ENCODE assay signal across 1 cellular context in the genomic region with DNA sequence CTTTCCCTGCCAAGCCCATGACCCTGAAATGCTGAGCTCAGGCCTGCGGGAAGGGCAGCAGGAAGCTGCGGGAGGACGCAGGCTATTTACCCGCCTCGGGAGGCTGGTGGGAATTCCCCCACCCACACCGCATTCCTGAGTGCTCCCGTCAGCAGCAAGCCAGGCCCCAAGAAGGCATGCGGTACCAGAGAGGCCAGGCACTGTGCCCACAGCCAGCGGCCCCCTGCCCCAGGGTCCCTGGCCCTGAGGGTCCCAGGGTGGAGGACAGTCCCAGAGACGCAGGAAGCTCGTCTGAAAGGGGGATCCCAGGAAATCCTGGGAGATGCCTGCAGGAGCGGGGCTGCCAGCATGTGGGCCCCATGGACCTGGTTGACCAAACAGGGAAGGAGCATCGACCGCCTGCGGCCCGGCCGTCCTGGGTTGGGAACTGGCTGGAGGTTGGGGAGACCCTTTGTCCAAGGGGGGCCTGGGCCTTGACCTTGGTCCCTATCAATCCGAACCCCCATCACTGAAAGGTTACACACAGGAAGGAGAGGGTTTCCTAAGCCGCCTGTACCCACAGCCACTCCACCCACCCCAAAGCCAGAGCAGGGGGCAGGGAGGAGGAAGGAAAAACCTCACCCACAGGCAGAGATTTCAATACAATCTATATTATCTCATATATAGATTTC.
TF ChIP-seq lines count a peak whose summit lies in the region.

No MANE protein-coding gene starts in this region.

TF ChIP-seq in HepG2, 621 proteins besides CTCF, POLR2A, EP300 and RAD21 (continued from another document and continues in another):
- TF ChIP-seq ZNF672 (CRISPR knock-in tag; IDR thresholded peaks at IDR 0.05), result no peak
- no peak; the same call in 1 of the 2 replicates for TF ChIP-seq AHDC1 (CRISPR knock-in tag; IDR thresholded peaks at IDR 0.05; ENCODE audit: borderline replicate concordance)
- TF ChIP-seq ZHX1 (CRISPR knock-in tag; IDR thresholded peaks at IDR 0.05; ENCODE audit: low read depth), result no peak
- no peak for TF ChIP-seq GZF1 (CRISPR knock-in tag; IDR thresholded peaks at IDR 0.05)
- peak; percentile 94 for TF ChIP-seq JUND (CRISPR knock-in tag; IDR thresholded peaks at IDR 0.05)
- no peak for TF ChIP-seq TEF (CRISPR knock-in tag; IDR thresholded peaks at IDR 0.05)
- no peak for TF ChIP-seq ZSCAN30 (CRISPR knock-in tag; IDR thresholded peaks at IDR 0.05)
- peak; percentile 95 for TF ChIP-seq JUN (CRISPR knock-in tag; IDR thresholded peaks at IDR 0.05)
- TF ChIP-seq, protein P1, sequence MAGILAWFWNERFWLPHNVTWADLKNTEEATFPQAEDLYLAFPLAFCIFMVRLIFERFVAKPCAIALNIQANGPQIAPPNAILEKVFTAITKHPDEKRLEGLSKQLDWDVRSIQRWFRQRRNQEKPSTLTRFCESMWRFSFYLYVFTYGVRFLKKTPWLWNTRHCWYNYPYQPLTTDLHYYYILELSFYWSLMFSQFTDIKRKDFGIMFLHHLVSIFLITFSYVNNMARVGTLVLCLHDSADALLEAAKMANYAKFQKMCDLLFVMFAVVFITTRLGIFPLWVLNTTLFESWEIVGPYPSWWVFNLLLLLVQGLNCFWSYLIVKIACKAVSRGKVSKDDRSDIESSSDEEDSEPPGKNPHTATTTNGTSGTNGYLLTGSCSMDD (CRISPR knock-in tag; IDR thresholded peaks at IDR 0.05), result no peak
- TF ChIP-seq, protein P2, sequence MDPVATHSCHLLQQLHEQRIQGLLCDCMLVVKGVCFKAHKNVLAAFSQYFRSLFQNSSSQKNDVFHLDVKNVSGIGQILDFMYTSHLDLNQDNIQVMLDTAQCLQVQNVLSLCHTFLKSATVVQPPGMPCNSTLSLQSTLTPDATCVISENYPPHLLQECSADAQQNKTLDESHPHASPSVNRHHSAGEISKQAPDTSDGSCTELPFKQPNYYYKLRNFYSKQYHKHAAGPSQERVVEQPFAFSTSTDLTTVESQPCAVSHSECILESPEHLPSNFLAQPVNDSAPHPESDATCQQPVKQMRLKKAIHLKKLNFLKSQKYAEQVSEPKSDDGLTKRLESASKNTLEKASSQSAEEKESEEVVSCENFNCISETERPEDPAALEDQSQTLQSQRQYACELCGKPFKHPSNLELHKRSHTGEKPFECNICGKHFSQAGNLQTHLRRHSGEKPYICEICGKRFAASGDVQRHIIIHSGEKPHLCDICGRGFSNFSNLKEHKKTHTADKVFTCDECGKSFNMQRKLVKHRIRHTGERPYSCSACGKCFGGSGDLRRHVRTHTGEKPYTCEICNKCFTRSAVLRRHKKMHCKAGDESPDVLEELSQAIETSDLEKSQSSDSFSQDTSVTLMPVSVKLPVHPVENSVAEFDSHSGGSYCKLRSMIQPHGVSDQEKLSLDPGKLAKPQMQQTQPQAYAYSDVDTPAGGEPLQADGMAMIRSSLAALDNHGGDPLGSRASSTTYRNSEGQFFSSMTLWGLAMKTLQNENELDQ (CRISPR knock-in tag; IDR thresholded peaks at IDR 0.05; ENCODE audit: borderline replicate concordance), result no peak
- peak; percentile 47; the same call in 1 of the 2 replicates for TF ChIP-seq ZKSCAN8 (CRISPR knock-in tag; IDR thresholded peaks at IDR 0.05; ENCODE audit: borderline replicate concordance)
- TF ChIP-seq HDAC6 (IDR thresholded peaks at IDR 0.05; ENCODE audit: low read depth, low read length), result no peak
- TF ChIP-seq ZNF343 (CRISPR knock-in tag; IDR thresholded peaks at IDR 0.05), result no peak
- TF ChIP-seq BRD4 (CRISPR knock-in tag; IDR thresholded peaks at IDR 0.05), result peak; percentile 51; the same call in 1 of the 2 replicates
- TF ChIP-seq ZNF780A (CRISPR knock-in tag; IDR thresholded peaks at IDR 0.05), result no peak
- no peak for TF ChIP-seq ZNF329 (CRISPR knock-in tag; IDR thresholded peaks at IDR 0.05; ENCODE audit: low read depth)
- no peak for TF ChIP-seq THYN1 (CRISPR knock-in tag; IDR thresholded peaks at IDR 0.05; ENCODE audit: borderline replicate concordance, low read depth)
- TF ChIP-seq HOXA3 (CRISPR knock-in tag; IDR thresholded peaks at IDR 0.05), result peak; percentile 67; the same call in 1 of the 2 replicates
- TF ChIP-seq SNAI1 (CRISPR knock-in tag; IDR thresholded peaks at IDR 0.05; ENCODE audit: borderline replicate concordance), result no peak
- TF ChIP-seq WIZ (CRISPR knock-in tag; IDR thresholded peaks at IDR 0.05), result no peak
- 0 out of 2 replicates have a peak, but pooled peaks have one; percentile 43 for TF ChIP-seq MXD1 (CRISPR knock-in tag; IDR thresholded peaks at IDR 0.05)
- TF ChIP-seq, protein P3, sequence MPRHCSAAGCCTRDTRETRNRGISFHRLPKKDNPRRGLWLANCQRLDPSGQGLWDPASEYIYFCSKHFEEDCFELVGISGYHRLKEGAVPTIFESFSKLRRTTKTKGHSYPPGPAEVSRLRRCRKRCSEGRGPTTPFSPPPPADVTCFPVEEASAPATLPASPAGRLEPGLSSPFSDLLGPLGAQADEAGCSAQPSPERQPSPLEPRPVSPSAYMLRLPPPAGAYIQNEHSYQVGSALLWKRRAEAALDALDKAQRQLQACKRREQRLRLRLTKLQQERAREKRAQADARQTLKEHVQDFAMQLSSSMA (CRISPR knock-in tag; IDR thresholded peaks at IDR 0.05), result no peak
- no peak for TF ChIP-seq HOXA9 (CRISPR knock-in tag; IDR thresholded peaks at IDR 0.05; ENCODE audit: borderline replicate concordance)
- TF ChIP-seq SETDB1 (CRISPR knock-in tag; IDR thresholded peaks at IDR 0.05; ENCODE audit: borderline replicate concordance), result no peak
- TF ChIP-seq, protein P4, sequence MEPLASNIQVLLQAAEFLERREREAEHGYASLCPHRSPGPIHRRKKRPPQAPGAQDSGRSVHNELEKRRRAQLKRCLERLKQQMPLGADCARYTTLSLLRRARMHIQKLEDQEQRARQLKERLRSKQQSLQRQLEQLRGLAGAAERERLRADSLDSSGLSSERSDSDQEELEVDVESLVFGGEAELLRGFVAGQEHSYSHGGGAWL (CRISPR knock-in tag; IDR thresholded peaks at IDR 0.05), result peak; percentile 85
- TF ChIP-seq HNRNPH1 (optimal IDR thresholded peaks at IDR 0.05; ENCODE audit: low read depth, low read length), result no peak
- TF ChIP-seq ZMYM2 (CRISPR knock-in tag; IDR thresholded peaks at IDR 0.05), result no peak
- TF ChIP-seq HNRNPUL1 (IDR thresholded peaks at IDR 0.05; ENCODE audit: low read depth, low read length), result no peak
- no peak for TF ChIP-seq SCMH1 (CRISPR knock-in tag; IDR thresholded peaks at IDR 0.05; ENCODE audit: borderline replicate concordance)
- TF ChIP-seq MBNL3 (CRISPR knock-in tag; conservative IDR thresholded peaks at IDR 0.05), result no peak
- TF ChIP-seq RELA (CRISPR knock-in tag; IDR thresholded peaks at IDR 0.05), result peak; percentile 100
- TF ChIP-seq LCORL (IDR thresholded peaks at IDR 0.05), result no peak
- peak; percentile 93; the same call in 1 of the 2 replicates for TF ChIP-seq LCORL (CRISPR knock-in tag; IDR thresholded peaks at IDR 0.05)
- peak in 1 of 2 experiments; percentile 65; a peak in 1 of 4 replicates for TF ChIP-seq KLF16 (CRISPR knock-in tag; IDR thresholded peaks at IDR 0.05)
- TF ChIP-seq ZFP36L2 (CRISPR knock-in tag; IDR thresholded peaks at IDR 0.05), result no peak
- TF ChIP-seq SMARCC2 (IDR thresholded peaks at IDR 0.05), result no peak
- TF ChIP-seq RNF2 (conservative IDR thresholded peaks at IDR 0.05; ENCODE audit: low read depth), result peak; percentile 65; the same call in 1 of the 2 replicates
- no peak for TF ChIP-seq ZNF431 (CRISPR knock-in tag; IDR thresholded peaks at IDR 0.05; ENCODE audit: borderline replicate concordance, low read depth)
- no peak for TF ChIP-seq ZNF737 (CRISPR knock-in tag; IDR thresholded peaks at IDR 0.05; ENCODE audit: borderline replicate concordance)
- TF ChIP-seq ZNF264 (CRISPR knock-in tag; IDR thresholded peaks at IDR 0.05), result peak; percentile 48; the same call in 1 of the 2 replicates
- TF ChIP-seq, protein P5, sequence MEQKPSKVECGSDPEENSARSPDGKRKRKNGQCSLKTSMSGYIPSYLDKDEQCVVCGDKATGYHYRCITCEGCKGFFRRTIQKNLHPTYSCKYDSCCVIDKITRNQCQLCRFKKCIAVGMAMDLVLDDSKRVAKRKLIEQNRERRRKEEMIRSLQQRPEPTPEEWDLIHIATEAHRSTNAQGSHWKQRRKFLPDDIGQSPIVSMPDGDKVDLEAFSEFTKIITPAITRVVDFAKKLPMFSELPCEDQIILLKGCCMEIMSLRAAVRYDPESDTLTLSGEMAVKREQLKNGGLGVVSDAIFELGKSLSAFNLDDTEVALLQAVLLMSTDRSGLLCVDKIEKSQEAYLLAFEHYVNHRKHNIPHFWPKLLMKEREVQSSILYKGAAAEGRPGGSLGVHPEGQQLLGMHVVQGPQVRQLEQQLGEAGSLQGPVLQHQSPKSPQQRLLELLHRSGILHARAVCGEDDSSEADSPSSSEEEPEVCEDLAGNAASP (CRISPR knock-in tag; IDR thresholded peaks at IDR 0.05; ENCODE audit: borderline replicate concordance), result no peak
- no peak for TF ChIP-seq ZNF510 (CRISPR knock-in tag; IDR thresholded peaks at IDR 0.05; ENCODE audit: low read depth)
- TF ChIP-seq CREB1 (IDR thresholded peaks at IDR 0.05), result no peak
- peak; percentile 44; the same call in 1 of the 2 replicates for TF ChIP-seq CREB1 (CRISPR knock-in tag; IDR thresholded peaks at IDR 0.05)
- TF ChIP-seq ZNF18 (CRISPR knock-in tag; IDR thresholded peaks at IDR 0.05; ENCODE audit: insufficient replicate concordance), result peak; percentile 70
- TF ChIP-seq ELF3 (CRISPR knock-in tag; IDR thresholded peaks at IDR 0.05), result peak; percentile 96
- peak; percentile 73; the same call in 1 of the 2 replicates for TF ChIP-seq ZSCAN29 (CRISPR knock-in tag; conservative IDR thresholded peaks at IDR 0.05)
- peak; percentile 91; the same call in 1 of the 2 replicates for TF ChIP-seq SNAPC2 (CRISPR knock-in tag; IDR thresholded peaks at IDR 0.05)
